35 cellular contexts compared by ENCODE assay signal in the genomic region with DNA sequence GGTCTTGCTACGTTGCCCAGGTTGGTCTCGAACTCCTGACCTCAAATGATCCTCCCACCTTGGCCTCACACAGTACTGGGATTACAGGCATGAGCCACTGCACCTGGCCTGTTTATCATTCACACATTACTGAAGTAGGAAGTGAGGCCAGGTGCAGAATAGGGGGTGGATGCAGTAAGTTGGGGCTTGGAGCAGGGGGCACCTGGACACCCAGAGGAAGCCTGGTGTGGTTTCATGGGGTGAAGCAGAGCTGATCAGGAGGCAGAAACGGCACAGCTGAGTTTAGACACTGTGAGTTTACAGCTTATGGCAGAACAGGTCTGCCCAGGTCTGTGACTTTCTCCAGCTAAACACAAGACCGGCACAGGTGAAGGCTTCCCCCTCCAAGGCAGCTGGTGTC. TPM values are rescaled to one million over a fixed set of nuclear protein-coding genes. Genes with fewer than 3 reads are reported as not detected.
"Had no signal": no experiment of that assay in that cellular context is flagged by ENCODE, and none has a peak within 500 bp of the region (broad histone marks: within the 10 kb centered on the region; RNA-seq: fewer than 3 reads in every experiment).

No MANE protein-coding gene starts in this region.

- ATAC-seq: activated CD4-positive, alpha-beta T cell treated with anti-CD3 and anti-CD28 coated beads for 36 hours; activated CD8-positive, alpha-beta memory T cell treated with anti-CD3 and anti-CD28 coated beads, Interleukin-2, amount 10 ng/mL, durations not matched to agents 7 days and 5 days; activated CD8-positive, alpha-beta T cell treated with anti-CD3 and anti-CD28 coated beads, Interleukin-2, amount 10 ng/mL, durations not matched to agents 7 days and 5 days; activated naive CD8-positive, alpha-beta T cell treated with anti-CD3 and anti-CD28 coated beads, Interleukin-2, amount 50 U/mL, for 24 hours; body of pancreas; effector memory CD8-positive, alpha-beta T cell; foreskin keratinocyte; gastrocnemius medialis; heart left ventricle; T-cell had no signal

- DNase-seq: activated CD4-positive, alpha-beta memory T cell treated with anti-CD3 and anti-CD28 coated beads for 36 hours; activated CD4-positive, alpha-beta T cell treated with anti-CD3 and anti-CD28 coated beads for 36 hours; activated CD4-positive, alpha-beta T cell treated with anti-CD3 and anti-CD28 coated beads, Interleukin-2, amount 10 ng/mL, durations not matched to agents 24 days and 14 days; activated CD4-positive, CD25-positive, alpha-beta regulatory T cell; activated CD4-positive, CD25-positive, alpha-beta regulatory T cell treated with anti-CD3 and anti-CD28 coated beads, Interleukin-2, amount 50 U/mL, for 72 hours; activated CD8-positive, alpha-beta memory T cell treated with anti-CD3 and anti-CD28 coated beads, Interleukin-2, amount 10 ng/mL, durations not matched to agents 7 days and 5 days; activated CD8-positive, alpha-beta memory T cell treated with anti-CD3 and anti-CD28 coated beads, Interleukin-2, amount 50 U/mL, for 4 hours; activated CD8-positive, alpha-beta T cell treated with anti-CD3 and anti-CD28 coated beads, Interleukin-2, amount 10 ng/mL, durations not matched to agents 7 days and 5 days; activated effector memory CD4-positive, alpha-beta T cell treated with anti-CD3 and anti-CD28 coated beads, Interleukin-2, amount 50 U/mL, for 16 hours; activated naive CD4-positive, alpha-beta T cell treated with anti-CD3 and anti-CD28 coated beads for 36 hours; activated naive CD8-positive, alpha-beta T cell treated with anti-CD3 and anti-CD28 coated beads for 36 hours; activated naive CD8-positive, alpha-beta T cell treated with anti-CD3 and anti-CD28 coated beads, Interleukin-2, amount 50 U/mL, for 24 hours; activated T-cell treated with anti-CD3 and anti-CD28 coated beads, Interleukin-2, amount 50 U/mL, for 1 hour; activated T-cell treated with anti-CD3 and anti-CD28 coated beads, Interleukin-2, amount 50 U/mL, for 48 hours; adrenal gland; amygdala; aorta; body of pancreas; caudate nucleus; cerebellar nuclear complex; colonic mucosa; effector CD4-positive, alpha-beta T cell; effector memory CD8-positive, alpha-beta T cell; erythroblast; foreskin keratinocyte; gastrocnemius medialis; glutamatergic neuron; heart left ventricle; T-cell; T-helper 9 cell had no signal

- H3K4me3 ChIP-seq: adrenal gland, body of pancreas, colonic mucosa, esophagus muscularis mucosa, gastrocnemius medialis, heart left ventricle had no signal

- H3K9me3 ChIP-seq: adrenal gland, body of pancreas, colonic mucosa, esophagus muscularis mucosa, gastrocnemius medialis, heart left ventricle had no signal

- H3K27ac ChIP-seq: adrenal gland, body of pancreas, colonic mucosa, esophagus muscularis mucosa, foreskin keratinocyte, gastrocnemius medialis, heart left ventricle had no signal

- H3K36me3 ChIP-seq: adrenal gland, colonic mucosa, esophagus muscularis mucosa, gastrocnemius medialis, heart left ventricle had no signal

- H3K27me3 ChIP-seq: adrenal gland, colonic mucosa, foreskin keratinocyte had no signal

- H3K4me1 ChIP-seq: body of pancreas, colonic mucosa, foreskin keratinocyte had no signal

RNA-seq across cellular contexts. Expression of a gene that starts 4.9 kb away (rescaled TPM):
- total RNA-seq: activated CD4-positive, alpha-beta memory T cell treated with anti-CD3 and anti-CD28 coated beads for 36 hours; activated CD4-positive, alpha-beta T cell treated with anti-CD3 and anti-CD28 coated beads for 36 hours; activated CD4-positive, alpha-beta T cell treated with anti-CD3 and anti-CD28 coated beads, Interleukin-2, amount 10 ng/mL, durations not matched to agents 24 days and 14 days; activated CD8-positive, alpha-beta memory T cell treated with anti-CD3 and anti-CD28 coated beads for 36 hours; activated CD8-positive, alpha-beta memory T cell treated with anti-CD3 and anti-CD28 coated beads, Interleukin-2, amount 10 ng/mL, durations not matched to agents 7 days and 5 days; activated CD8-positive, alpha-beta T cell treated with anti-CD3 and anti-CD28 coated beads, Interleukin-2, amount 10 ng/mL, durations not matched to agents 7 days and 5 days; activated naive CD4-positive, alpha-beta T cell treated with anti-CD3 and anti-CD28 coated beads for 36 hours; activated naive CD8-positive, alpha-beta T cell treated with anti-CD3 and anti-CD28 coated beads for 36 hours; activated T-helper 1 cell treated with anti-CD3 and anti-CD28 coated beads, Interleukin-12 subunit alpha, Interleukin-12 subunit beta, Interleukin-2, Interleukin-4 antibody, amounts not matched to agents 30 ng/mL and 10 ng/mL and 1 ng/mL, durations not matched to agents 14 hours and 24 hours and 36 hours; activated T-helper 2 cell treated with anti-CD3 and anti-CD28 coated beads, Interferon-gamma antibody, Interleukin-2, Interleukin-4, amounts not matched to agents 10 μg/mL and 5 μg/mL and 100 μg/mL, durations not matched to agents 14 hours and 24 hours and 36 hours; body of pancreas; T-helper 2 cell treated with Interferon-gamma antibody and Interleukin-4, amounts not matched to agents 100 ng/mL and 5 ng/mL, for 36 hours had no signal

RNA-seq across cellular contexts. Expression of a gene that starts 41.4 kb away (rescaled TPM):
- total RNA-seq: activated CD4-positive, alpha-beta memory T cell treated with anti-CD3 and anti-CD28 coated beads for 36 hours; activated CD4-positive, alpha-beta T cell treated with anti-CD3 and anti-CD28 coated beads for 36 hours; activated CD4-positive, alpha-beta T cell treated with anti-CD3 and anti-CD28 coated beads, Interleukin-2, amount 10 ng/mL, durations not matched to agents 24 days and 14 days; activated CD8-positive, alpha-beta memory T cell treated with anti-CD3 and anti-CD28 coated beads for 36 hours; activated CD8-positive, alpha-beta memory T cell treated with anti-CD3 and anti-CD28 coated beads, Interleukin-2, amount 10 ng/mL, durations not matched to agents 7 days and 5 days; activated CD8-positive, alpha-beta T cell treated with anti-CD3 and anti-CD28 coated beads, Interleukin-2, amount 10 ng/mL, durations not matched to agents 7 days and 5 days; activated naive CD4-positive, alpha-beta T cell treated with anti-CD3 and anti-CD28 coated beads for 36 hours; activated naive CD8-positive, alpha-beta T cell treated with anti-CD3 and anti-CD28 coated beads for 36 hours; activated T-helper 1 cell treated with anti-CD3 and anti-CD28 coated beads, Interleukin-12 subunit alpha, Interleukin-12 subunit beta, Interleukin-2, Interleukin-4 antibody, amounts not matched to agents 30 ng/mL and 10 ng/mL and 1 ng/mL, durations not matched to agents 14 hours and 24 hours and 36 hours; activated T-helper 2 cell treated with anti-CD3 and anti-CD28 coated beads, Interferon-gamma antibody, Interleukin-2, Interleukin-4, amounts not matched to agents 10 μg/mL and 5 μg/mL and 100 μg/mL, durations not matched to agents 14 hours and 24 hours and 36 hours; foreskin keratinocyte; T-cell; T-helper 2 cell treated with Interferon-gamma antibody and Interleukin-4, amounts not matched to agents 100 ng/mL and 5 ng/mL, for 36 hours had no signal
- polyA plus RNA-seq: aorta had no signal
